23 cellular contexts compared by ENCODE assay signal in the genomic region with DNA sequence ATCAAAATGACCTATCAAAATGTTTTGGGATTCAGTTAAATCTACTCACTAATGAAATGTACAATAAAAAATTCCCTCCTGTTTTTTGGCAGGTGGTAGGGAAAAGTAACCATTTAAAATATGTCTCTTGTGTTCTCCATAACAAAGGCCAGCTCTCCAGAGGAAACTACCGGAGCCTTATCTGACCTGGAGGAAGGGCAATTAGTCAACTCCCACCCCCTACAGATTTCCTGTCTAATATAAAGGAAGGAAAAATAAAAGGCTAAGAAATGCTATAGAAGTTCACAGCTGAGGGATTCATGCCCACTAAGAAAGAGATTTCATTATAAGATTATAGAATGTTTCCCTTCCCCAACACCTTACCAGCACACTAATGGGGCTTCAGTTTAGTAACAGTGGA.
DNase-seq lines count a peak whose midpoint lies in the region; ATAC-seq and TF ChIP-seq lines count a peak whose summit lies in the region.
"Had no signal": no experiment of that assay in that cellular context is flagged by ENCODE, and none has a peak within 500 bp of the region (broad histone marks: within the 10 kb centered on the region; RNA-seq: fewer than 3 reads in every experiment).

No MANE protein-coding gene starts in this region.

- H3K27ac ChIP-seq in A673 (ENCODE audit: low read depth, low read length, poor library complexity, severe bottlenecking) (no peak overlapping the region), HUES6 (ENCODE audit: low read depth, low read length) (peak overlapping the region; percentile 75), ectodermal cell (ENCODE audit: insufficient read depth, low read depth, low read length, poor library complexity, severe bottlenecking) (peak overlapping the region; percentile 40)
- H3K27ac ChIP-seq: epithelial cell of prostate, foreskin keratinocyte, GM23248, neutrophil, spleen, tibial nerve had no signal

- intact Hi-C loops in A673 (cut with micrococcal nuclease; ENCODE audit: unreplicated experiment): loop anchor here (10.0 kb wide), 1 partner anchor 795 kb away; no protein-coding TSS in a partner anchor

- CTCF ChIA-PET in A673 (lab: Charles Lee): no interaction called here

- H3K4me3 ChIP-seq in A673 (ENCODE audit: low read depth, low read length, poor library complexity, severe bottlenecking): no peak overlapping the region
- H3K4me3 ChIP-seq in HUES6 (ENCODE audit: low read depth, low read length): no peak overlapping the region
- H3K4me3 ChIP-seq in ectodermal cell (ENCODE audit: insufficient read depth, low read depth, low read length): no peak overlapping the region
- H3K4me3 ChIP-seq: GM23248, spleen, tibial nerve had no signal

- no peak for TF ChIP-seq CTCF in A673 (conservative IDR thresholded peaks at IDR 0.05; ENCODE audit: low read depth, low read length)

- peak; percentile 65 for DNase-seq in A673 (ENCODE audit: low spot score)
- peak; percentile 23 for DNase-seq in iPS-NIHi7 (ENCODE audit: extremely low spot score)
- DNase-seq in NCI-H1436 treated with DMSO at 0.1 percent for 48 hours (lab: John Stamatoyannopoulos, UW): no peak
- no peak for DNase-seq in NCI-H526 treated with DMSO at 0.1 percent for 48 hours (lab: John Stamatoyannopoulos, UW)
- DNase-seq: activated CD4-positive, alpha-beta T cell treated with anti-CD3 and anti-CD28 coated beads, Interleukin-2, amount 50 U/mL, for 1 hour; activated effector memory CD4-positive, alpha-beta T cell treated with anti-CD3 and anti-CD28 coated beads, Interleukin-2, amount 50 U/mL, for 16 hours; cortex of kidney; foreskin keratinocyte; GDM1; GM23248; NCI-H1048; NCI-H2107; NCI-H774; SIG-M5; spleen; stimulated activated CD4-positive, alpha-beta T cell treated with anti-CD3 and anti-CD28 coated beads, Interleukin-4, amount 100 ng/mL, for 24 hours had no signal

- no CpG with 5 or more reads among the region's 1 CpG for WGBS in ectodermal cell, 2 experiments

- POLR2A ChIA-PET in A673 (lab: Charles Lee; ENCODE audit: low non-redundant PET): no interaction called here

- H3K36me3 ChIP-seq in A673 (ENCODE audit: insufficient read depth, low read length, poor library complexity, severe bottlenecking) (no peaks in the 10 kb centered on the region), HUES6 (ENCODE audit: control insufficient read depth, insufficient read depth, low read length) (no peaks in the 10 kb centered on the region), ectodermal cell (ENCODE audit: control insufficient read depth, insufficient read depth, low read length) (no peaks in the 10 kb centered on the region)
- H3K36me3 ChIP-seq: neutrophil, spleen, tibial nerve had no signal

- ATAC-seq in GM21423 (IDR thresholded peaks at IDR 0.05; ENCODE audit: unreplicated experiment) (no peak), GM21825 (IDR thresholded peaks at IDR 0.05; ENCODE audit: unreplicated experiment) (no peak)
- ATAC-seq: foreskin keratinocyte had no signal

- no TSS peak for BruUV-seq in A673 (replicated peaks; lab: Mats Ljungman, UMichigan)

- no peaks in the 10 kb centered on the region for H3K9me3 ChIP-seq in A673 (ENCODE audit: low read depth, low read length, poor library complexity, severe bottlenecking)
- no peaks in the 10 kb centered on the region for H3K9me3 ChIP-seq in HUES6 (ENCODE audit: control insufficient read depth, insufficient read depth, low read depth, low read length)
- H3K9me3 ChIP-seq in ectodermal cell (ENCODE audit: control insufficient read depth, low read length): no peaks in the 10 kb centered on the region
- H3K9me3 ChIP-seq: neutrophil, spleen, tibial nerve had no signal

- H3K27me3 ChIP-seq in A673 (replicated peaks; ENCODE audit: insufficient read depth, low read depth, low read length, poor library complexity) (no peaks in the 10 kb centered on the region), HUES6 (ENCODE audit: control insufficient read depth, insufficient read depth, low read length) (no peaks in the 10 kb centered on the region), ectodermal cell (ENCODE audit: control insufficient read depth, insufficient read depth, low read length, poor library complexity, severe bottlenecking) (no peaks in the 10 kb centered on the region)
- H3K27me3 ChIP-seq: foreskin keratinocyte, neutrophil, spleen, tibial nerve had no signal

- peaks cover 6% of the 10 kb centered on the region for H3K4me1 ChIP-seq in A673 (ENCODE audit: insufficient read depth, low read length, poor library complexity, severe bottlenecking)
- peaks cover 18% of the 10 kb centered on the region for H3K4me1 ChIP-seq in HUES6 (ENCODE audit: control insufficient read depth, insufficient read depth, low read length)
- H3K4me1 ChIP-seq in ectodermal cell (ENCODE audit: control insufficient read depth, insufficient read depth, low read length): no peaks in the 10 kb centered on the region
- H3K4me1 ChIP-seq: foreskin keratinocyte, spleen, tibial nerve had no signal

- H3K9ac ChIP-seq in HUES6 (ENCODE audit: low read length): no peak overlapping the region
- H3K9ac ChIP-seq: GM23248 had no signal

Comparison
In these comparisons a context has a peak if more than half of its experiments do, and no peak if none do; other contexts are left out.
1. DNase-seq: peak in A673 (single experiment) and iPS-NIHi7 (single experiment); none in NCI-H1436 treated with DMSO at 0.1 percent for 48 hours (single experiment) and NCI-H526 treated with DMSO at 0.1 percent for 48 hours (single experiment).